ENCODE assay signal across 16 cellular contexts in the genomic region with DNA sequence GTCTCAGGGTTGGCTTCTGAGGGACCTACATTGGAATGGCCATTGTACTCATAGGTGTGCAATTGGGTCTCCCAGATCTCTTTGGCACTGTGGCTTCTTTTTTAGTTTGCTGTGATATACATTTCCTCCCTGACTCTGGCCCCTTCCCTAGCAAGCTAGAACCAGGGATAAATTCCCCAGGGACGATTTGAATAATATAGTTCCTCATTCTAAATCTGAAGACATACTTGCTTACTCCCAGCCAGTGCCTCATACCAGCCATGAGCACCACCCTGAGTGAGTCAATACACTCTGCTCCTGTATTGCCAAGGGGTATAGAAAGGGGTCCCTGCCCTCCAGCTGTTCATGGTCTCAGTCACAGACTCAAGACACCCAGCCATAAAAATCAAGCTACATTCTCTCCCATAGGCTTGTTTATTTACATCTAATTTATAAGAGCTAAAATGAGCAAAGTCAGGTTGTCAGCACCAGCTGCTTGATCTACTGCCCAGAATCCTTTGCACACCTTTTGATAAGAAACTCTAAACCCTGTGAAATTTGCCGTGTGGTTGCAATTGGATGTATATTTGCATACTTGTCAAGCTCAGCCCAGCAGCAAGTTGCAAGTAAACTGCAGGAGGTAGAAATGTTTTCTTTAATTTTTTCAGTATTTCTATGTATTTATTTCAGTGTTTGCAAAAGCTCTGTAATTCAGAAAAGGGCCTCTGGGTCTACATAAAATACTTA.
"Had no signal": no experiment of that assay in that cellular context is flagged by ENCODE, and none has a peak within 500 bp of the region (broad histone marks: within the 10 kb centered on the region; RNA-seq: fewer than 3 reads in every experiment).

No MANE protein-coding gene starts in this region.

- H3K27me3 ChIP-seq: right lobe of liver, transverse colon had no signal

- DNase-seq: effector CD4-positive, alpha-beta T cell; left ventricle myocardium superior; lower lobe of right lung; natural killer cell; occipital lobe; retina; small intestine; stimulated activated CD4-positive, alpha-beta T cell treated with anti-CD3 and anti-CD28 coated beads, Interleukin-15, amount 100 ng/mL, for 24 hours; stimulated activated CD4-positive, alpha-beta T cell treated with anti-CD3 and anti-CD28 coated beads, Interleukin-2, amount 100 ng/mL, for 48 hours; stimulated activated naive B cell treated with anti-CD40 and anti-IgM and Interleukin-4, amounts not matched to agents 10 μg/mL and 1 μg/mL and 100 μg/mL, for 72 hours; transverse colon had no signal

- H3K4me3 ChIP-seq: dorsolateral prefrontal cortex, lower lobe of right lung, pancreas, right lobe of liver, suprapubic skin, transverse colon had no signal

- H3K4me3 Mint-ChIP-seq: natural killer cell; stimulated activated naive B cell treated with anti-CD40 and anti-IgM and Interleukin-4, amounts not matched to agents 10 μg/mL and 1 μg/mL and 100 μg/mL, for 72 hours; stimulated activated naive CD8-positive, alpha-beta T cell treated with anti-CD3 and anti-CD28 coated beads, Interleukin-15, Interleukin-2, amounts not matched to agents 100 ng/mL and 50 ng/mL, for 24 hours had no signal

- ATAC-seq: left ventricle myocardium superior; lower lobe of right lung; natural killer cell; right lobe of liver; stimulated activated naive B cell treated with anti-CD40 and anti-IgM and Interleukin-4, amounts not matched to agents 10 μg/mL and 1 μg/mL and 100 μg/mL, for 72 hours had no signal

- H3K36me3 Mint-ChIP-seq: stimulated activated naive B cell treated with anti-CD40 and anti-IgM and Interleukin-4, amounts not matched to agents 10 μg/mL and 1 μg/mL and 100 μg/mL, for 72 hours had no signal

- H3K36me3 ChIP-seq: lower lobe of right lung, pancreas, right lobe of liver, suprapubic skin, transverse colon had no signal

- H3K4me1 ChIP-seq: lower lobe of right lung, pancreas, right lobe of liver, suprapubic skin, transverse colon had no signal

- H3K27ac ChIP-seq: dorsolateral prefrontal cortex, lower lobe of right lung, pancreas, right lobe of liver, suprapubic skin, transverse colon had no signal

- H3K27ac Mint-ChIP-seq: natural killer cell; stimulated activated naive B cell treated with anti-CD40 and anti-IgM and Interleukin-4, amounts not matched to agents 10 μg/mL and 1 μg/mL and 100 μg/mL, for 72 hours; stimulated activated naive CD8-positive, alpha-beta T cell treated with anti-CD3 and anti-CD28 coated beads, Interleukin-15, Interleukin-2, amounts not matched to agents 100 ng/mL and 50 ng/mL, for 24 hours had no signal

- H3K27me3 Mint-ChIP-seq: stimulated activated naive B cell treated with anti-CD40 and anti-IgM and Interleukin-4, amounts not matched to agents 10 μg/mL and 1 μg/mL and 100 μg/mL, for 72 hours; stimulated activated naive CD8-positive, alpha-beta T cell treated with anti-CD3 and anti-CD28 coated beads, Interleukin-15, Interleukin-2, amounts not matched to agents 100 ng/mL and 50 ng/mL, for 24 hours had no signal

- H3K9me3 ChIP-seq: pancreas had no signal

- H3K4me1 Mint-ChIP-seq: natural killer cell; stimulated activated naive B cell treated with anti-CD40 and anti-IgM and Interleukin-4, amounts not matched to agents 10 μg/mL and 1 μg/mL and 100 μg/mL, for 72 hours had no signal
